12 cellular contexts compared by ENCODE assay signal in genomic region chr22:39458443-39459083, GRCh38. TPM values are rescaled to one million over a fixed set of nuclear protein-coding genes. Genes with fewer than 3 reads are reported as not detected.
A peak's percentile ranks its signal among the peaks of the same experiment; 100 is the strongest.
DNase-seq lines count a peak whose midpoint lies in the region; ATAC-seq, FAIRE-seq and TF ChIP-seq lines count a peak whose summit lies in the region.
"Had no signal": no experiment of that assay in that cellular context is flagged by ENCODE, and none has a peak within 500 bp of the region (broad histone marks: within the 10 kb centered on the region; RNA-seq: fewer than 3 reads in every experiment).

No MANE protein-coding gene starts in this region.

- DNase-seq in GM18507 (ENCODE audit: extremely low spot score, insufficient read length, low read depth) (no peak), T-cell (no peak), hepatocyte (ENCODE audit: low spot score) (no peak), spleen (peak; percentile 69), NCI-H1694 treated with DMSO at 0.1 percent for 48 hours (lab: John Stamatoyannopoulos, UW) (no peak), globus pallidus (ENCODE audit: low spot score) (no peak), cortex of kidney (lab: John Stamatoyannopoulos, UW) (no peak)
- no peak for DNase-seq in stimulated activated CD4-positive, alpha-beta T cell treated with anti-CD3 and anti-CD28 coated beads, Interleukin-1b, Interleukin-23, amount 100 ng/mL, for 48 hours
- DNase-seq: activated gamma-delta T cell, GDM1, NCI-H2029 treated with DMSO at 0.1 percent for 48 hours had no signal

- POLR2A ChIA-PET in T-cell (lab: Charles Lee), result no interaction called here

- peak overlapping the region; percentile 92 for H3K4me2 ChIP-seq in hepatocyte

- intact Hi-C loops in spleen (cut with DNase I; ENCODE audit: low total_unique reads), result no loop called here

- TF ChIP-seq CTCF in hepatocyte (IDR thresholded peaks at IDR 0.05; ENCODE audit: poor library complexity) (no peak), spleen (IDR thresholded peaks at IDR 0.05 in 8 of 11, conservative IDR thresholded peaks at IDR 0.05 in 3 of 11) (no peak)

- H3K27ac Mint-ChIP-seq in T-cell, result no peak overlapping the region

- peaks cover 18 to 21% (median 19%) of the 10 kb centered on the region in 3 donors for H3K4me1 Mint-ChIP-seq in T-cell

- no peaks in the 10 kb centered on the region for H3K9me2 ChIP-seq in hepatocyte (replicated peaks; ENCODE audit: insufficient read depth)

- no peak overlapping the region for H2AFZ ChIP-seq in hepatocyte

- H3K9me3 ChIP-seq in hepatocyte (ENCODE audit: low read depth) (no peaks in the 10 kb centered on the region), spleen (no peaks in the 10 kb centered on the region)

- no peaks in the 10 kb centered on the region for H3K36me3 ChIP-seq in hepatocyte (replicated peaks; ENCODE audit: insufficient read depth, low read depth)
- no peaks in the 10 kb centered on the region for H3K36me3 ChIP-seq in spleen

- FAIRE-seq in GM18507 (lab: Jason Lieb, UNC), result peak; percentile 75

- no peak for TF ChIP-seq POLR2A in spleen (IDR thresholded peaks at IDR 0.05)

- peak overlapping the region; percentile 37 for H3K27ac ChIP-seq in hepatocyte
- H3K27ac ChIP-seq in spleen, result peak overlapping the region in 5 of 8 donors; percentile 63 to 86 (median 76)

- H3K27me3 ChIP-seq in hepatocyte (peaks cover 4% of the 10 kb centered on the region), spleen (replicated peaks in 1 of 7) (peaks cover 0 to 41% (median 24%) of the 10 kb centered on the region in 7 donors)

- H3K9me3 Mint-ChIP-seq in T-cell, result no peaks in the 10 kb centered on the region

- H3K4me1 ChIP-seq in hepatocyte (ENCODE audit: insufficient read depth) (peaks cover 19% of the 10 kb centered on the region), spleen (peaks cover 13 to 62% (median 42%) of the 10 kb centered on the region in 6 donors)

- H3K4me3 ChIP-seq in hepatocyte (peak overlapping the region; percentile 82), spleen (peak overlapping the region; percentile 27 to 75 (median 38))

- no peaks in the 10 kb centered on the region for H4K20me1 ChIP-seq in hepatocyte (ENCODE audit: insufficient read depth, poor library complexity, severe bottlenecking)

- WGBS in hepatocyte (ENCODE audit: low lambda C conversion rate, missing lambda C conversion rate), result 52% methylated on average over 10 of the region's 10 CpGs
- WGBS in spleen, 5 donors, result 49 to 55% (median 52%) methylated on average over 10 of the region's 10 CpGs

- CTCF ChIA-PET in T-cell (lab: Charles Lee), result no interaction called here

- peaks cover 57% of the 10 kb centered on the region for H3K79me2 ChIP-seq in hepatocyte

- H3K27me3 Mint-ChIP-seq in T-cell, result peaks cover 23 to 50% of the 10 kb centered on the region in 2 donors

- ATAC-seq in T-cell (replicated peaks in 1 of 4), result no peak

- peaks cover 4% of the 10 kb centered on the region for H3K36me3 Mint-ChIP-seq in T-cell

- H3K4me3 Mint-ChIP-seq in T-cell, result peak overlapping the region; percentile 37 to 68 (median 56)

RNA-seq across cellular contexts. Expression of gene MGAT3, which starts 1.8 kb away (rescaled TPM):
- total RNA-seq in T-cell (1 to 10 TPM in 3 of 5 donors, under 1 TPM in 2; 0.23 to 2.7 (median 1.1) TPM), hepatocyte (20.0 and 22.3 TPM in 2 replicates), spleen (10 to 100 TPM in 4 of 7 donors, 1 to 10 TPM in 3; 8.1 to 14.4 (median 10.6) TPM)
- polyA plus RNA-seq in hepatocyte (5.5 and 7.0 TPM in 2 replicates), spleen (1 to 10 TPM; 1.3 to 4.2 (median 1.5) TPM)
- total RNA-seq: fibroblast of lung had no signal

RNA-seq across cellular contexts. Expression of gene MIEF1, which starts 43.5 kb away (rescaled TPM):
- total RNA-seq in T-cell, result 10 to 100 TPM; 19.7 to 44.1 (median 38.5) TPM
- total RNA-seq in hepatocyte, result 25.8 and 31.8 TPM in 2 replicates
- polyA plus RNA-seq in hepatocyte, result 17.5 and 22.2 TPM in 2 replicates
- total RNA-seq in spleen, result 10 to 100 TPM; 24.4 to 31.4 (median 27.5) TPM
- polyA plus RNA-seq in spleen, result 10 to 100 TPM in 1 of 3 donors, 1 to 10 TPM in 2; 5.8 to 11.2 (median 6.7) TPM

RNA-seq across cellular contexts. Expression of gene TAB1, which starts 59.0 kb away (rescaled TPM):
- total RNA-seq in T-cell, result 10 to 100 TPM; 24.1 to 46.7 (median 44.0) TPM
- total RNA-seq in hepatocyte, result 13.3 and 14.0 TPM in 2 replicates
- polyA plus RNA-seq in hepatocyte, result 8.6 and 10.7 TPM in 2 replicates
- 10 to 100 TPM; 19.3 to 34.8 (median 25.0) TPM for total RNA-seq in spleen
- 10 to 100 TPM; 12.4 to 20.2 (median 12.6) TPM for polyA plus RNA-seq in spleen
